Comparison of ENCODE assay signal across 1 cellular context in the genomic region with DNA sequence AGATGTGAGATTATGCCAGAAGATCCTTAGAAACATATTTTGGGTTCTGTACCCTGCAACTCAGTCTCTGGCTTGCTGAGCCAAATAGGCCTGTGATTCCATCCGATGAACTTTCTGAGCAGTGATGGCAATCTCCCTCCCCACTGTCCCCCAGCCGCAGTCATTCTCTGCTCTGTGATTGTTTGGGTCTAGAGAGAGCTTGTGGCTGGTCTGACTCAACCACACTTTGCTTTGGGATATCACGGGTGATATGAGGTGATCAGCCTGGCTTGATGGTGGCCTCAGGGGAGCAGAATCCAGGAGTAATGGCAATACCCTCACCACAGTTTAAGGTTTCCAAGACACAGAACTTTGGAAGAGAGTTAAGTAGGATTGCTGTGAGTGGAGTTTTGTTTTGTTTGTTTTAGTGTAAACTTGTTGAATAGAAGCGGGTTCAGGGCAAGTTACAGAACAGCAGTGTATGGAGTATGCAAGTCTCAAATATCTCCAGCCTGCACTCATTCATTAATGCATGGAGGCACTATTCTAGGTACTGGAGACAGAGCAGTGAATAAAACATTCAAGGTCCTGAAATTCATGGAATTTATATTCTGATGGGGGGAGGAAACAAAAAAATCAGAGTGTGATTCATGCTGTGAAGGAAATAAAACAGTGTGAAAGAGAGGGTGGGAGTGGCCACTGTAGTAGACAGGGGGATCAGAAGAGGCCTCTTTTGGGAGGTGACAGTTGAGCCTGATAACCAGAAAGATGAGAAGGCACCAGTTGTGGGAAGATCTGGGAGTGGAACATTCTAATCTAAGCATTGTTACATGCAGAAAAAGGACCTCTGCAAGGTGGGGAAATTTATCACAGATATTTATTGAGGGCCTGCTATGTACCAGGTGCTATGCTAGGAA.
TF ChIP-seq lines count a peak whose summit lies in the region.

No MANE protein-coding gene starts in this region.

TF ChIP-seq in endothelial cell of umbilical vein, 7 proteins besides CTCF, POLR2A, EP300 and RAD21:
- TF ChIP-seq GATA2 (IDR thresholded peaks at IDR 0.05; ENCODE audit: insufficient read depth, insufficient read length, low read depth, low read length) (no peak), EZH2 (IDR thresholded peaks at IDR 0.05; ENCODE audit: borderline replicate concordance, low read depth, low read length, severe bottlenecking) (no peak), MYC (IDR thresholded peaks at IDR 0.05; ENCODE audit: low read depth, low read length) (no peak), FOS (IDR thresholded peaks at IDR 0.05; ENCODE audit: borderline replicate concordance, insufficient read depth, low read length) (no peak), MAX (IDR thresholded peaks at IDR 0.05; ENCODE audit: insufficient read depth, insufficient read length) (no peak), JUN (IDR thresholded peaks at IDR 0.05; ENCODE audit: borderline replicate concordance, insufficient read depth, insufficient read length, low read depth) (no peak), POLR2AphosphoS5 (IDR thresholded peaks at IDR 0.05; ENCODE audit: insufficient read depth, low read depth, low read length) (no peak)
